23 cellular contexts compared by ENCODE assay signal in genomic region chr16:75629132-75629531, GRCh38. TPM values are rescaled to one million over a fixed set of nuclear protein-coding genes. Genes with fewer than 3 reads are reported as not detected.
DNase-seq lines count a peak whose midpoint lies in the region; ATAC-seq and TF ChIP-seq lines count a peak whose summit lies in the region.
"Had no signal": no experiment of that assay in that cellular context is flagged by ENCODE, and none has a peak within 500 bp of the region (broad histone marks: within the 10 kb centered on the region; RNA-seq: fewer than 3 reads in every experiment).

No MANE protein-coding gene starts in this region.

- H3K14ac ChIP-seq in neuronal stem cell (ENCODE audit: low read length): no peak overlapping the region

- H3K9me3 Mint-ChIP-seq in activated T-cell treated with anti-CD3 and anti-CD28 coated beads, Interleukin-2, amount 50 U/mL, for 72 hours: no peaks in the 10 kb centered on the region
- no peaks in the 10 kb centered on the region for H3K9me3 Mint-ChIP-seq in activated naive CD4-positive, alpha-beta T cell treated with anti-CD3 and anti-CD28 coated beads, Interleukin-2, amount 50 U/mL, for 72 hours
- no peaks in the 10 kb centered on the region for H3K9me3 Mint-ChIP-seq in natural killer cell
- H3K9me3 Mint-ChIP-seq: memory B cell; stimulated activated naive CD8-positive, alpha-beta T cell treated with anti-CD3 and anti-CD28 coated beads, Interleukin-15, Interleukin-2, amounts not matched to agents 100 ng/mL and 50 ng/mL, for 24 hours had no signal

- ATAC-seq in activated T-cell treated with anti-CD3 and anti-CD28 coated beads, Interleukin-2, amount 50 U/mL, for 72 hours (replicated peaks in 1 of 2): peak in 1 of 2 donors; percentile 50
- no peak for ATAC-seq in activated naive CD4-positive, alpha-beta T cell treated with anti-CD3 and anti-CD28 coated beads, Interleukin-2, amount 50 U/mL, for 72 hours
- no peak for ATAC-seq in natural killer cell

- H3K18ac ChIP-seq in neuronal stem cell (ENCODE audit: low read length): no peak overlapping the region

- H4K91ac ChIP-seq in neuronal stem cell (ENCODE audit: low read depth, low read length, poor library complexity): no peak overlapping the region

- no peak for DNase-seq in activated T-cell treated with anti-CD3 and anti-CD28 coated beads, Interleukin-2, amount 50 U/mL, for 72 hours
- DNase-seq in activated T-cell treated with anti-CD3 and anti-CD28 coated beads for 4 hours (no peak), natural killer cell (no peak), GM23248 (no peak), neuronal stem cell (ENCODE audit: low spot score) (no peak), cortex of kidney (lab: John Stamatoyannopoulos, UW) (no peak)
- DNase-seq in activated naive CD4-positive, alpha-beta T cell treated with anti-CD3 and anti-CD28 coated beads, Interleukin-2, amount 50 U/mL, for 72 hours (ENCODE audit: low spot score in 2 of 2): no peak
- DNase-seq: C1 segment of cervical spinal cord; central memory CD4-positive, alpha-beta T cell; H7; hippocampal formation; NCI-H2029; NCI-H69; Peyer's patch; SIG-M5 had no signal

- H2AK5ac ChIP-seq in neuronal stem cell (ENCODE audit: low read depth, low read length): no peak overlapping the region

- no peak overlapping the region for H3K4me2 ChIP-seq in GM23248 (ENCODE audit: unreplicated experiment)
- H3K4me2 ChIP-seq in neuronal stem cell (ENCODE audit: insufficient read depth, low read length, poor library complexity, severe bottlenecking): no peak overlapping the region

- peaks cover 49% of the 10 kb centered on the region for H3F3A ChIP-seq in GM23248 (ENCODE audit: insufficient read depth)

- H3K9me2 ChIP-seq in GM23248 (ENCODE audit: insufficient read depth): no peaks in the 10 kb centered on the region

- in situ Hi-C loops in GM23248 (cut with MboI): no loop called here

- no peak overlapping the region for H3K4ac ChIP-seq in neuronal stem cell (ENCODE audit: low read length)

- no peak overlapping the region for H2BK12ac ChIP-seq in neuronal stem cell (ENCODE audit: low read length)

- H3K27me3 ChIP-seq in GM23248 (replicated peaks; ENCODE audit: insufficient read depth): no peaks in the 10 kb centered on the region
- no peaks in the 10 kb centered on the region for H3K27me3 ChIP-seq in neuronal stem cell (ENCODE audit: control insufficient read depth in 3 of 3, insufficient read depth in 3 of 3, low read depth in 1 of 3, low read length in 3 of 3)
- H3K27me3 ChIP-seq: Peyer's patch had no signal

- TF ChIP-seq CTCF in natural killer cell (IDR thresholded peaks at IDR 0.05): no peak

- peaks cover 25 to 62% of the 10 kb centered on the region in 2 donors for H3K36me3 Mint-ChIP-seq in activated T-cell treated with anti-CD3 and anti-CD28 coated beads, Interleukin-2, amount 50 U/mL, for 72 hours (ENCODE audit: insufficient read depth in 2 of 2)
- peaks cover 57 to 78% of the 10 kb centered on the region in 2 donors for H3K36me3 Mint-ChIP-seq in activated naive CD4-positive, alpha-beta T cell treated with anti-CD3 and anti-CD28 coated beads, Interleukin-2, amount 50 U/mL, for 72 hours
- peaks cover 22% of the 10 kb centered on the region for H3K36me3 Mint-ChIP-seq in natural killer cell

- H3K4me3 ChIP-seq in GM23248 (no peak overlapping the region), neuronal stem cell (ENCODE audit: low read length in 2 of 2) (no peak overlapping the region)
- H3K4me3 ChIP-seq: Peyer's patch, thoracic aorta had no signal

- 97 to 99% methylated on average over 10 of the region's 10 CpGs for WGBS in GM23248 (ENCODE audit: low coverage in 1 of 2, low lambda C conversion rate in 2 of 2, missing lambda C conversion rate in 2 of 2), 2 experiments
- WGBS in neuronal stem cell (ENCODE audit: extremely low coverage in 2 of 2, insufficient read length in 2 of 2, insufficient replicate concordance in 1 of 2), 2 donors: no CpG with 5 or more reads among the region's 10 CpGs

- H2AFZ ChIP-seq in GM23248 (no peak overlapping the region), neuronal stem cell (ENCODE audit: low read length) (no peak overlapping the region)

- peak overlapping the region; percentile 82 for H3K27ac Mint-ChIP-seq in activated T-cell treated with anti-CD3 and anti-CD28 coated beads, Interleukin-2, amount 50 U/mL, for 72 hours
- peak overlapping the region; percentile 41 to 52 for H3K27ac Mint-ChIP-seq in activated naive CD4-positive, alpha-beta T cell treated with anti-CD3 and anti-CD28 coated beads, Interleukin-2, amount 50 U/mL, for 72 hours
- H3K27ac Mint-ChIP-seq in natural killer cell: peak overlapping the region; percentile 47 to 85
- H3K27ac Mint-ChIP-seq: memory B cell had no signal

- H3K4me1 Mint-ChIP-seq in activated T-cell treated with anti-CD3 and anti-CD28 coated beads, Interleukin-2, amount 50 U/mL, for 72 hours (ENCODE audit: low read depth): peaks cover 29% of the 10 kb centered on the region
- H3K4me1 Mint-ChIP-seq in natural killer cell: peaks cover 23 to 27% of the 10 kb centered on the region in 2 donors
- H3K4me1 Mint-ChIP-seq: memory B cell had no signal

- H3K36me3 ChIP-seq in KOPT-K1 (ENCODE audit: insufficient read depth, low read length) (peaks cover 98% of the 10 kb centered on the region), GM23248 (ENCODE audit: low read depth) (peaks cover 57% of the 10 kb centered on the region), neuronal stem cell (replicated peaks in 1 of 2; ENCODE audit: control insufficient read depth in 2 of 2, insufficient read depth in 2 of 2, low read length in 2 of 2) (peaks cover 60 to 85% of the 10 kb centered on the region in 2 donors)

- no peak overlapping the region for H4K8ac ChIP-seq in neuronal stem cell (ENCODE audit: low read depth, low read length)

- no peak overlapping the region for H2BK120ac ChIP-seq in neuronal stem cell (ENCODE audit: low read depth, low read length)

- peak overlapping the region; percentile 56 for H3K27ac ChIP-seq in KOPT-K1 (ENCODE audit: low read depth, low read length, poor library complexity, severe bottlenecking)
- H3K27ac ChIP-seq in GM23248: no peak overlapping the region
- no peak overlapping the region for H3K27ac ChIP-seq in neuronal stem cell (replicated peaks; ENCODE audit: low read length)
- H3K27ac ChIP-seq: thoracic aorta had no signal

- peak overlapping the region in 1 of 2 donors; percentile 4 for H3K4me3 Mint-ChIP-seq in activated T-cell treated with anti-CD3 and anti-CD28 coated beads, Interleukin-2, amount 50 U/mL, for 72 hours
- H3K4me3 Mint-ChIP-seq in natural killer cell: no peak overlapping the region
- H3K4me3 Mint-ChIP-seq: memory B cell; stimulated activated naive CD8-positive, alpha-beta T cell treated with anti-CD3 and anti-CD28 coated beads, Interleukin-15, Interleukin-2, amounts not matched to agents 100 ng/mL and 50 ng/mL, for 24 hours had no signal

- no peaks in the 10 kb centered on the region for H3K9me3 ChIP-seq in KOPT-K1 (ENCODE audit: insufficient read depth, low read length, poor library complexity, severe bottlenecking)
- H3K9me3 ChIP-seq in GM23248 (ENCODE audit: low read depth): no peaks in the 10 kb centered on the region
- no peaks in the 10 kb centered on the region for H3K9me3 ChIP-seq in neuronal stem cell (replicated peaks in 1 of 2; ENCODE audit: control insufficient read depth in 2 of 2, insufficient read depth in 1 of 2, low read depth in 1 of 2, low read length in 2 of 2)
- H3K9me3 ChIP-seq: Peyer's patch, thoracic aorta had no signal

- H3K79me2 ChIP-seq in GM23248 (ENCODE audit: insufficient read depth): no peaks in the 10 kb centered on the region

- no peak overlapping the region for H3K9ac ChIP-seq in GM23248
- H3K9ac ChIP-seq in neuronal stem cell (ENCODE audit: low read depth, low read length, poor library complexity): no peak overlapping the region

- no peaks in the 10 kb centered on the region for H3K4me1 ChIP-seq in GM23248 (ENCODE audit: insufficient read depth)
- H3K4me1 ChIP-seq in neuronal stem cell (ENCODE audit: control insufficient read depth in 2 of 2, insufficient read depth in 1 of 2, low read depth in 1 of 2, low read length in 2 of 2): no peaks in the 10 kb centered on the region
- H3K4me1 ChIP-seq: Peyer's patch had no signal

- H2BK5ac ChIP-seq in neuronal stem cell (ENCODE audit: low read length): no peak overlapping the region

- H3K27me3 Mint-ChIP-seq in activated T-cell treated with anti-CD3 and anti-CD28 coated beads, Interleukin-2, amount 50 U/mL, for 72 hours (ENCODE audit: low read depth): no peaks in the 10 kb centered on the region
- H3K27me3 Mint-ChIP-seq in natural killer cell (ENCODE audit: low read depth in 2 of 2): no peaks in the 10 kb centered on the region
- H3K27me3 Mint-ChIP-seq: memory B cell; stimulated activated naive CD8-positive, alpha-beta T cell treated with anti-CD3 and anti-CD28 coated beads, Interleukin-15, Interleukin-2, amounts not matched to agents 100 ng/mL and 50 ng/mL, for 24 hours had no signal

- intact Hi-C loops in natural killer cell (cut with micrococcal nuclease): no loop called here

- H3K23ac ChIP-seq in neuronal stem cell (ENCODE audit: low read depth, low read length, poor library complexity): no peak overlapping the region

- no peaks in the 10 kb centered on the region for H3K79me1 ChIP-seq in neuronal stem cell (ENCODE audit: low read depth, low read length)

- no peak overlapping the region for H2BK15ac ChIP-seq in neuronal stem cell (ENCODE audit: low read length)

- no peaks in the 10 kb centered on the region for H4K20me1 ChIP-seq in GM23248 (ENCODE audit: insufficient read depth)

RNA-seq across cellular contexts. Expression of gene ADAT1, which starts 6.1 kb away (rescaled TPM):
- total RNA-seq in activated T-cell treated with anti-CD3 and anti-CD28 coated beads, Interleukin-2, amount 50 U/mL, for 72 hours: 10 to 100 TPM; 38.2 to 60.5 TPM
- 10 to 100 TPM; 39.0 to 44.8 TPM for total RNA-seq in activated naive CD4-positive, alpha-beta T cell treated with anti-CD3 and anti-CD28 coated beads, Interleukin-2, amount 50 U/mL, for 72 hours
- 10 to 100 TPM; 63.5 to 65.2 (median 64.8) TPM for total RNA-seq in natural killer cell
- total RNA-seq in GM23248 (2014; rRNA removed; shearing (Covaris generic)): 31.3 and 40.1 TPM in 2 replicates
- 18.9 and 25.8 TPM in 2 replicates for polyA plus RNA-seq in GM23248 (2016; fragmentation: Nextera tagmentation; extraction: Ambion mirVana)
- 29.4 TPM for polyA plus RNA-seq in neuronal stem cell (2013, experiment 1 of 2)
- 28.3 TPM for polyA plus RNA-seq in neuronal stem cell (2013, experiment 2 of 2)

RNA-seq across cellular contexts. Expression of gene KARS1, which starts 18.3 kb away (rescaled TPM):
- 100 to 1,000 TPM; 189 to 191 TPM for total RNA-seq in activated T-cell treated with anti-CD3 and anti-CD28 coated beads, Interleukin-2, amount 50 U/mL, for 72 hours
- total RNA-seq in activated naive CD4-positive, alpha-beta T cell treated with anti-CD3 and anti-CD28 coated beads, Interleukin-2, amount 50 U/mL, for 72 hours: 100 to 1,000 TPM; 236 to 265 TPM
- 100 to 1,000 TPM; 102 to 123 (median 114) TPM for total RNA-seq in natural killer cell
- total RNA-seq in GM23248 (2014; rRNA removed; shearing (Covaris generic)): 114 and 117 TPM in 2 replicates
- 130 and 134 TPM in 2 replicates for polyA plus RNA-seq in GM23248 (2016; fragmentation: Nextera tagmentation; extraction: Ambion mirVana)
- polyA plus RNA-seq in neuronal stem cell (2013, experiment 1 of 2): 102 TPM
- polyA plus RNA-seq in neuronal stem cell (2013, experiment 2 of 2): 102 TPM

RNA-seq across cellular contexts. Expression of gene TERF2IP, which starts 18.4 kb away (rescaled TPM):
- 10 to 100 TPM; 69.3 to 71.6 TPM for total RNA-seq in activated T-cell treated with anti-CD3 and anti-CD28 coated beads, Interleukin-2, amount 50 U/mL, for 72 hours
- 10 to 100 TPM; 54.9 to 89.9 TPM for total RNA-seq in activated naive CD4-positive, alpha-beta T cell treated with anti-CD3 and anti-CD28 coated beads, Interleukin-2, amount 50 U/mL, for 72 hours
- 100 to 1,000 TPM; 104 to 125 (median 116) TPM for total RNA-seq in natural killer cell
- total RNA-seq in GM23248 (2014; rRNA removed; shearing (Covaris generic)): 44.8 and 60.7 TPM in 2 replicates
- polyA plus RNA-seq in GM23248 (2016; fragmentation: Nextera tagmentation; extraction: Ambion mirVana): 59.8 and 66.9 TPM in 2 replicates
- 36.5 TPM for polyA plus RNA-seq in neuronal stem cell (2013, experiment 1 of 2)
- polyA plus RNA-seq in neuronal stem cell (2013, experiment 2 of 2): 37.5 TPM

RNA-seq across cellular contexts. Expression of gene CPHXL2, which starts 47.7 kb away (rescaled TPM):
- not detected for total RNA-seq in activated T-cell treated with anti-CD3 and anti-CD28 coated beads, Interleukin-2, amount 50 U/mL, for 72 hours
- not detected for total RNA-seq in activated naive CD4-positive, alpha-beta T cell treated with anti-CD3 and anti-CD28 coated beads, Interleukin-2, amount 50 U/mL, for 72 hours
- total RNA-seq in natural killer cell: not detected
- total RNA-seq in GM23248 (2014; rRNA removed; shearing (Covaris generic)): not detected in 2 replicates
- 0.15 TPM in 1 of 2 replicates, not detected in the other for polyA plus RNA-seq in GM23248 (2016; fragmentation: Nextera tagmentation; extraction: Ambion mirVana)
- polyA plus RNA-seq in neuronal stem cell (2013, experiment 1 of 2): not detected
- polyA plus RNA-seq in neuronal stem cell (2013, experiment 2 of 2): not detected
- total RNA-seq: astrocyte, dermis blood vessel endothelial cell, H7, MCF 10A, Peyer's patch, pulmonary artery endothelial cell, thoracic aorta had no signal
